ENCODE assay signal across 1 cellular context in the genomic region with DNA sequence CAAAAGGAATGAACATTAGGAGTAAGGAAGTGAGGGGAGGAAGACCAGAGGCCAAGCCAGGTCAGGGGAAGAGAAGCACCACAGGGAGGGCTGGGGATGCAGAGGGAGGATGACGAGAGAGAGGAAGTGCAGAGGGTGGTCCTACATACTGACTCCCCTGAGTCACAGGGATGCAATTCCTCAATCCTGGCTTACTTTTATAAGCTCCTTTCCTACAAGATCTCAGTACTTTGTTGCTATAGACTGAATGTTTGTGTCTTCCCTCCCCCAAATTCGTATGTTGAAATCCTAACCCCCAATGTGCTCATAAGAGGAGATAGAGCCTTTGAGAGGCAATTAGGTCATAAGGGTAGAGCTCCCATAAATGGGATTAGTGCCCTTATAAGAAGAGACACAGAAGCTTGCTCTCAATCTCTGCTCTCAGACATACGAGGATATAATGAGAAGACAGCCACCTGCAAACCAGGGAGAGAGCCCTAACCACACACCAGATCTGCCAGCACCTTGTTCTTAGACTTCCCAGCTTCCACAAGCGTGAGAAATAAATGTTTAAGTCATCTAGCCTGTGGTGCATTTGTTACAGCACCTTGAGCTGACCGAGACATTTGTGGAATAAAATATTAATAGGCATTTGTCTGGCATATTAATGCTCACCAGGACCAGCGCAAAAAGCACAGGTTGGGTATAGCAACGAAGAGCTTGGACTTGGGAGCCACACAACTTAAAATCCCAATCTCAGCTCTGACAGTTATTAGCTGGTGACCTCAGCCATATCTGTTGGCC.
A peak's percentile ranks its signal among the peaks of the same experiment; 100 is the strongest.
TF ChIP-seq lines count a peak whose summit lies in the region.

No MANE protein-coding gene starts in this region.

TF ChIP-seq in HepG2, 621 proteins besides CTCF, POLR2A, EP300 and RAD21:
- TF ChIP-seq RBAK (CRISPR knock-in tag; IDR thresholded peaks at IDR 0.05) (peak; percentile 64; the same call in 1 of the 2 replicates), ZNF331 (CRISPR knock-in tag; IDR thresholded peaks at IDR 0.05) (no peak), GABPB1 (CRISPR knock-in tag; IDR thresholded peaks at IDR 0.05) (no peak), ZNF12 (CRISPR knock-in tag; IDR thresholded peaks at IDR 0.05) (peak; percentile 74), SP2 (CRISPR knock-in tag; IDR thresholded peaks at IDR 0.05) (no peak), ZNF530 (CRISPR knock-in tag; IDR thresholded peaks at IDR 0.05; ENCODE audit: low read depth) (no peak), ZNF703 (CRISPR knock-in tag; IDR thresholded peaks at IDR 0.05; ENCODE audit: borderline replicate concordance) (no peak), NFIB (CRISPR knock-in tag; IDR thresholded peaks at IDR 0.05; ENCODE audit: borderline replicate concordance) (no peak), ZFP62 (CRISPR knock-in tag; IDR thresholded peaks at IDR 0.05) (no peak), ZMYM2 (CRISPR knock-in tag; IDR thresholded peaks at IDR 0.05) (no peak)
- TF ChIP-seq, protein P1, sequence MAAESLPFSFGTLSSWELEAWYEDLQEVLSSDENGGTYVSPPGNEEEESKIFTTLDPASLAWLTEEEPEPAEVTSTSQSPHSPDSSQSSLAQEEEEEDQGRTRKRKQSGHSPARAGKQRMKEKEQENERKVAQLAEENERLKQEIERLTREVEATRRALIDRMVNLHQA (CRISPR knock-in tag; IDR thresholded peaks at IDR 0.05), result no peak
